8 cellular contexts compared by ENCODE assay signal in the genomic region with DNA sequence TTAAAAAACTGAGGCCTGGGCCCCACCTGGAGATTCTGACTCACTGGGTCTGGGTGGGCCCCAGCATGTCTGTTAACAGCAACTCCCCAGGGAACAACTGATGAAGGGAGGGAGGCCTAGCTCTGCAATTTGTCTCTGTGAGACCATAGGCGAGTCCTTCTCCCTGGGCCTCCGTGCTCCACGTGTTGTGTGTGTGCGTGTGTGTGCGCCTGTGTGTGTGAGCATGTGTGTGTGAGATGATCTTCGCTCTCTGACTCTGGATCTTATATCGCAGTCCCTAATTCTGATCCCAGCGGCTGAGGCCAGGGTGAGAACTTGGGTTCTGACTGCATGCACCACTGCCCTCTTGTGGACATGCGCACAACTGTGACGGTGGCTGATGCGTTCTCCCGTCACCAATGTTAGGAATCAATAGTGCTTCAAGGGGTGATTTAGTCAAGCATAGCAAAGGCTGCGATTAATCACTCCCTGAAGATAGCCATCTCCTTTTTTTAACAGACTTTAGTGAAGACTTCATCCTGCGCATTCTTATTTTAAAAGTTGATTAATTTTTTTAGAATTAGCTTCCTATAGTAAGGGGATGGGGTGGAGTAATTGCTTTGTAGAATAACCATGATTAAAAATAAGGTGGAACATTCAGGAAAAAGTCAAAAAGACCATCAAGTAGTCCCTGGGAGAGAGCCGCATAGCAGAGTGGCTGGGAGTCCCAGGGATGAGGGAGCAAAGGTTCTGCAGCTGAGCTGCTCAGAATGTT.
DNase-seq lines count a peak whose midpoint lies in the region; ATAC-seq and TF ChIP-seq lines count a peak whose summit lies in the region.

No MANE protein-coding gene starts in this region.

- no peaks in the 10 kb centered on the region for H3K27me3 Mint-ChIP-seq in activated T-cell treated with anti-CD3 and anti-CD28 coated beads, Interleukin-2, amount 50 U/mL, for 72 hours (ENCODE audit: low read depth)

- H3K27ac ChIP-seq in Peyer's patch: no peak overlapping the region
- no peak overlapping the region for H3K27ac ChIP-seq in substantia nigra (ENCODE audit: low read depth, low read length, poor library complexity, severe bottlenecking)

- no peaks in the 10 kb centered on the region for H3K4me1 ChIP-seq in Peyer's patch

- no peaks in the 10 kb centered on the region for H3K9me3 Mint-ChIP-seq in activated T-cell treated with anti-CD3 and anti-CD28 coated beads, Interleukin-2, amount 50 U/mL, for 72 hours

- no peaks in the 10 kb centered on the region for H3K36me3 ChIP-seq in Peyer's patch

- TF ChIP-seq POLR2A in Peyer's patch (IDR thresholded peaks at IDR 0.05): no peak

- H3K27me3 ChIP-seq in Peyer's patch: no peaks in the 10 kb centered on the region

- no peaks in the 10 kb centered on the region for H3K36me3 Mint-ChIP-seq in activated T-cell treated with anti-CD3 and anti-CD28 coated beads, Interleukin-2, amount 50 U/mL, for 72 hours (ENCODE audit: insufficient read depth in 2 of 2)

- TF ChIP-seq CTCF in Peyer's patch (IDR thresholded peaks at IDR 0.05): peak; percentile 60 to 92 (median 86)

- DNase-seq in DMS153 (lab: John Stamatoyannopoulos, UW) (peak; percentile 65), Peyer's patch (peak; percentile 82 to 93 (median 83)), fibroblast of the conjunctiva (ENCODE audit: low read depth) (peak; percentile 67), occipital lobe (lab: John Stamatoyannopoulos, UW) (peak; percentile 20), substantia nigra (lab: John Stamatoyannopoulos, UW) (peak in 48 of 49 donors; percentile 12 to 84 (median 64))
- DNase-seq in Jurkat, Clone E6-1 (ENCODE audit: low read depth, low spot score): peak; percentile 60
- peak; percentile 82 to 85 for DNase-seq in activated T-cell treated with anti-CD3 and anti-CD28 coated beads, Interleukin-2, amount 50 U/mL, for 72 hours

- H3K4me1 Mint-ChIP-seq in activated T-cell treated with anti-CD3 and anti-CD28 coated beads, Interleukin-2, amount 50 U/mL, for 72 hours (ENCODE audit: low read depth): peaks cover 51% of the 10 kb centered on the region

- peak; percentile 91 for ATAC-seq in GM21619 (IDR thresholded peaks at IDR 0.05; ENCODE audit: unreplicated experiment)
- peak; percentile 91 to 92 for ATAC-seq in activated T-cell treated with anti-CD3 and anti-CD28 coated beads, Interleukin-2, amount 50 U/mL, for 72 hours (replicated peaks in 1 of 2)

- H3K9me3 ChIP-seq in Peyer's patch: no peaks in the 10 kb centered on the region

- H3K4me3 ChIP-seq in Jurkat, Clone E6-1 (ENCODE audit: low read length): no peak overlapping the region
- no peak overlapping the region for H3K4me3 ChIP-seq in Peyer's patch

- H3K27ac Mint-ChIP-seq in activated T-cell treated with anti-CD3 and anti-CD28 coated beads, Interleukin-2, amount 50 U/mL, for 72 hours: peak overlapping the region; percentile 14

- H3K4me3 Mint-ChIP-seq in activated T-cell treated with anti-CD3 and anti-CD28 coated beads, Interleukin-2, amount 50 U/mL, for 72 hours: peak overlapping the region; percentile 20 to 61

Comparison
In these comparisons a context has a peak if more than half of its experiments do, and no peak if none do; other contexts are left out.
1. DNase-seq: peak in every context shown above with its lines; median percentile 84 in activated T-cell treated with anti-CD3 and anti-CD28 coated beads, Interleukin-2, amount 50 U/mL, for 72 hours; 83 in Peyer's patch; 67 in fibroblast of the conjunctiva; 65 in DMS153; 64 in substantia nigra; 60 in Jurkat, Clone E6-1; 20 in occipital lobe.